In genomic region chr1:94383966-94384408, GRCh38 we compare ENCODE assay signal across 1 cellular context.
A peak's percentile ranks its signal among the peaks of the same experiment; 100 is the strongest.
TF ChIP-seq lines count a peak whose summit lies in the region.

No MANE protein-coding gene starts in this region.

TF ChIP-seq in HepG2, 621 proteins besides CTCF, POLR2A, EP300 and RAD21 (continued from another document and continues in another):
- TF ChIP-seq ARID3A (IDR thresholded peaks at IDR 0.05; ENCODE audit: low read depth, low read length) (peak; percentile 90), SOX5 (CRISPR knock-in tag; IDR thresholded peaks at IDR 0.05; ENCODE audit: borderline replicate concordance) (peak; percentile 88), ZNF552 (CRISPR knock-in tag; IDR thresholded peaks at IDR 0.05; ENCODE audit: borderline replicate concordance) (no peak), TBX3 (IDR thresholded peaks at IDR 0.05; ENCODE audit: borderline replicate concordance) (peak; percentile 36; the same call in 1 of the 2 replicates), CERS6 (CRISPR knock-in tag; IDR thresholded peaks at IDR 0.05) (no peak), ZSCAN22 (CRISPR knock-in tag; IDR thresholded peaks at IDR 0.05) (no peak), ATF2 (CRISPR knock-in tag; IDR thresholded peaks at IDR 0.05) (peak; percentile 94), JDP2 (CRISPR knock-in tag; IDR thresholded peaks at IDR 0.05; ENCODE audit: borderline replicate concordance) (no peak), HDAC1 (CRISPR knock-in tag; IDR thresholded peaks at IDR 0.05) (peak; percentile 68), ZBTB10 (CRISPR knock-in tag; IDR thresholded peaks at IDR 0.05; ENCODE audit: borderline replicate concordance) (no peak), NFAT5 (CRISPR knock-in tag; IDR thresholded peaks at IDR 0.05) (no peak), ZNF335 (CRISPR knock-in tag; IDR thresholded peaks at IDR 0.05) (no peak), HMGXB4 (CRISPR knock-in tag; IDR thresholded peaks at IDR 0.05; ENCODE audit: borderline replicate concordance in 1 of 2, low read depth in 1 of 2) (peak in 1 of 2 experiments; percentile 35; a peak in 1 of 4 replicates), FOXP4 (CRISPR knock-in tag; IDR thresholded peaks at IDR 0.05) (peak; percentile 93), POLR2G (IDR thresholded peaks at IDR 0.05; ENCODE audit: low read depth, low read length) (peak; percentile 74), PCBP2 (optimal IDR thresholded peaks at IDR 0.05; ENCODE audit: low read depth, low read length, poor library complexity, severe bottlenecking) (no peak), ZNF749 (CRISPR knock-in tag; IDR thresholded peaks at IDR 0.05; ENCODE audit: borderline replicate concordance) (no peak), CREB3 (CRISPR knock-in tag; IDR thresholded peaks at IDR 0.05) (no peak), NR2C2 (CRISPR knock-in tag; IDR thresholded peaks at IDR 0.05; ENCODE audit: borderline replicate concordance) (peak; percentile 78), NFE2L1 (CRISPR knock-in tag; IDR thresholded peaks at IDR 0.05; ENCODE audit: borderline replicate concordance) (no peak), SRSF9 (IDR thresholded peaks at IDR 0.05; ENCODE audit: borderline replicate concordance, insufficient read depth, low read depth, low read length, poor library complexity, severe bottlenecking) (no peak), NKX3-1 (CRISPR knock-in tag; IDR thresholded peaks at IDR 0.05) (no peak; the same call in 1 of the 2 replicates), PTBP1 (IDR thresholded peaks at IDR 0.05; ENCODE audit: low read depth, low read length, poor library complexity, severe bottlenecking) (no peak), SRY (CRISPR knock-in tag; IDR thresholded peaks at IDR 0.05) (no peak), ZNF383 (CRISPR knock-in tag; IDR thresholded peaks at IDR 0.05; ENCODE audit: borderline replicate concordance) (no peak), STAT5B (CRISPR knock-in tag; IDR thresholded peaks at IDR 0.05) (no peak), MYNN (CRISPR knock-in tag; IDR thresholded peaks at IDR 0.05; ENCODE audit: low read depth) (no peak), USF2 (IDR thresholded peaks at IDR 0.05; ENCODE audit: low read depth, low read length) (no peak), USF2 (CRISPR knock-in tag; IDR thresholded peaks at IDR 0.05; ENCODE audit: borderline replicate concordance) (no peak), ZNF629 (CRISPR knock-in tag; conservative IDR thresholded peaks at IDR 0.05) (peak; percentile 23; the same call in 1 of the 2 replicates), ZNF879 (CRISPR knock-in tag; IDR thresholded peaks at IDR 0.05) (no peak), TRAFD1 (CRISPR knock-in tag; IDR thresholded peaks at IDR 0.05; ENCODE audit: borderline replicate concordance) (no peak), JUND (CRISPR knock-in tag; IDR thresholded peaks at IDR 0.05) (peak; percentile 69; the same call in 1 of the 2 replicates)
